1 cellular context compared by ENCODE assay signal in genomic region chr12:124310178-124310577, GRCh38.
TF ChIP-seq lines count a peak whose summit lies in the region.

No MANE protein-coding gene starts in this region.

TF ChIP-seq in K562, 482 proteins besides CTCF, POLR2A, EP300 and RAD21:
- TF ChIP-seq ZNF384 (IDR thresholded peaks at IDR 0.05; ENCODE audit: low read depth, low read length), result peak; percentile 43; the same call in 1 of the 2 replicates
- no peak for TF ChIP-seq HDAC1 (IDR thresholded peaks at IDR 0.05)
- TF ChIP-seq SREBF2 (CRISPR knock-in tag; IDR thresholded peaks at IDR 0.05), result no peak
- no peak for TF ChIP-seq ZNF431 (CRISPR knock-in tag; IDR thresholded peaks at IDR 0.05)
TF ChIP-seq in K562: peak in this region for 1.
